19 cellular contexts compared by ENCODE assay signal in genomic region chr2:225584821-225585220, GRCh38.
A peak's percentile ranks its signal among the peaks of the same experiment; 100 is the strongest.
DNase-seq lines count a peak whose midpoint lies in the region; ATAC-seq lines count a peak whose summit lies in the region.
"Had no signal": no experiment of that assay in that cellular context is flagged by ENCODE, and none has a peak within 500 bp of the region (broad histone marks: within the 10 kb centered on the region; RNA-seq: fewer than 3 reads in every experiment).

No MANE protein-coding gene starts in this region.

- DNase-seq in SIG-M5 treated with dmso at 0.1 percent for 504 hours (lab: John Stamatoyannopoulos, UW; ENCODE audit: unreplicated experiment) (peak; percentile 7), SIG-M5 (lab: John Stamatoyannopoulos, UW) (no peak), NCI-H1694 (lab: John Stamatoyannopoulos, UW) (peak; percentile 71), OCI-M1 (lab: John Stamatoyannopoulos, UW) (peak; percentile 15), NCI-H1417 treated with DMSO at 0.1 percent for 48 hours (lab: John Stamatoyannopoulos, UW) (no peak)
- DNase-seq in activated effector memory CD4-positive, alpha-beta T cell treated with anti-CD3 and anti-CD28 coated beads, Interleukin-2, amount 50 U/mL, for 16 hours = no peak
- DNase-seq in activated CD8-positive, alpha-beta memory T cell treated with anti-CD3 and anti-CD28 coated beads for 24 hours = no peak
- DNase-seq: adrenal gland; CD4-positive, alpha-beta memory T cell; heart left ventricle; NCI-H510A; PC-3; psoas muscle; SHP77 treated with DMSO at 0.1 percent for 48 hours; stimulated activated CD4-positive, alpha-beta T cell treated with anti-CD3 and anti-CD28 coated beads, Interleukin-2, amount 100 ng/mL, for 24 hours; stimulated activated naive B cell treated with anti-CD40 and anti-IgM and Interleukin-4, amounts not matched to agents 10 μg/mL and 1 μg/mL and 100 μg/mL, for 72 hours; T-helper 2 cell; testis had no signal

- no peak for ATAC-seq in GM21737 (IDR thresholded peaks at IDR 0.05; ENCODE audit: unreplicated experiment)
- ATAC-seq: heart left ventricle; PC-3; psoas muscle; stimulated activated naive B cell treated with anti-CD40 and anti-IgM and Interleukin-4, amounts not matched to agents 10 μg/mL and 1 μg/mL and 100 μg/mL, for 72 hours had no signal

Comparison
In these comparisons a context has a peak if more than half of its experiments do, and no peak if none do; other contexts are left out.
1. DNase-seq: peak in SIG-M5 treated with dmso at 0.1 percent for 504 hours (single experiment), NCI-H1694 (single experiment) and OCI-M1 (single experiment); none in SIG-M5 (single experiment), activated effector memory CD4-positive, alpha-beta T cell treated with anti-CD3 and anti-CD28 coated beads, Interleukin-2, amount 50 U/mL, for 16 hours (single experiment), NCI-H1417 treated with DMSO at 0.1 percent for 48 hours (single experiment) and activated CD8-positive, alpha-beta memory T cell treated with anti-CD3 and anti-CD28 coated beads for 24 hours (single experiment).